In the genomic region with DNA sequence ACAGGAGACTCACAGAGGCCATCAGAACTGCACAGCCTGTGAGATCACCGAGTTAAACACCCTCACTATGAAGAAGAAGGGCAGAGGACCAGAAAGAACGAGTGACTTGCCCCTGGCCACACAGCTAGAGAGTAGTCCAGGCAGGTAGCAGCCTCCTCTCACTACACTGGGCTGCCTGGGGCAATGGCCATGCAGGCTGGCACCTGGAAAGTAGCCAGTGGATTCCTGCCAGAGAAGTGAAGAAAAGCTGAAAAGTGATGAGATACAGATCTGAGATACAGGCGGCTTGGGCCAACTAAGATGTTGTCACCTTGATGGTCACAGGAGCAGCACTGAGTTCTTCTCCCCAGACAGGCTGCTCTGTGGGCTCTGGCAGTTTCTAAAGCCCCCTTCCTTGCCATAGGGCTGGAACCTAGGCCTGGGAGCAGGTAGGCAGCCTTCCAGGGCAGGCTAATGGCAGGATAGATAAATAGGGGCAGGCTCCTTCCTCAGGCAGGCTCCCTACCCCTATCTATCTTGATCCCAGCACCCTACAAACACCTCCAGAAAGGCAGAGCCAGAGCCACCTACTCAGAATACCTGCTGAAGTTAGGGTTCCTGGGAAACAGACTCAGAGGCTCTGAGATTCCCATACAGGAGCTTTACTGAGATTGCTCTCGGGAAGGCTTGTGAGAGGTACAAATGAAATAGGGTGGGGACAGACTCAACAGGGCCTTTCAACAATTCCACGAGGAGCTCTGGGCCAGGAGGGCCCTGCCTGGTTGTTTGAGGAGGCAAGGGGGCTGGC, we compare ENCODE assay signal across 19 cellular contexts.
"Had no signal": no experiment of that assay in that cellular context is flagged by ENCODE, and none has a peak within 500 bp of the region (broad histone marks: within the 10 kb centered on the region; RNA-seq: fewer than 3 reads in every experiment).

No MANE protein-coding gene starts in this region.

- H3K27ac ChIP-seq: cardiac muscle cell, esophagus squamous epithelium, gastrocnemius medialis, left ventricle myocardium inferior, prostate gland had no signal

- H3K36me3 ChIP-seq: cardiac muscle cell, esophagus squamous epithelium, gastrocnemius medialis, left ventricle myocardium inferior, prostate gland had no signal

- DNase-seq: activated B cell treated with CpG ODN at 0.5 μM for 24 hours; activated CD4-positive, alpha-beta T cell treated with anti-CD3 and anti-CD28 coated beads for 36 hours; activated CD4-positive, alpha-beta T cell treated with anti-CD3 and anti-CD28 coated beads, Interleukin-2, amount 50 U/mL, for 4 hours; activated CD8-positive, alpha-beta memory T cell treated with anti-CD3 and anti-CD28 coated beads for 24 hours; activated CD8-positive, alpha-beta memory T cell treated with anti-CD3 and anti-CD28 coated beads, Interleukin-2, amount 50 U/mL, for 4 hours; activated T-cell treated with anti-CD3 and anti-CD28 coated beads, Interleukin-2, amount 50 U/mL, for 24 hours; amniotic stem cell; cortex of kidney; endodermal cell; esophagus squamous epithelium; gastrocnemius medialis; hippocampal formation; kidney glomerular epithelial cell; left ventricle myocardium inferior; stimulated activated CD4-positive, alpha-beta T cell treated with anti-CD3 and anti-CD28 coated beads, Interleukin-4, amount 100 ng/mL, for 24 hours; stimulated activated naive CD4-positive, alpha-beta T cell treated with Interleukin-2 at 50 U/mL for 16 hours; T1000 had no signal

- H3K4me1 ChIP-seq: esophagus squamous epithelium, gastrocnemius medialis, left ventricle myocardium inferior, prostate gland had no signal

- H3K9me3 ChIP-seq: esophagus squamous epithelium, gastrocnemius medialis, left ventricle myocardium inferior, prostate gland had no signal

- H3K4me3 ChIP-seq: cardiac muscle cell, esophagus squamous epithelium, gastrocnemius medialis, left ventricle myocardium inferior, prostate gland had no signal
